16 cellular contexts compared by ENCODE assay signal in genomic region chr7:30428586-30429530, GRCh38. TPM values are rescaled to one million over a fixed set of nuclear protein-coding genes. Genes with fewer than 3 reads are reported as not detected.
DNase-seq lines count a peak whose midpoint lies in the region; ATAC-seq and TF ChIP-seq lines count a peak whose summit lies in the region.
"Had no signal": no experiment of that assay in that cellular context is flagged by ENCODE, and none has a peak within 500 bp of the region (broad histone marks: within the 10 kb centered on the region; RNA-seq: fewer than 3 reads in every experiment).

No MANE protein-coding gene starts in this region.

- H4K20me1 ChIP-seq in mammary epithelial cell (ENCODE audit: insufficient read depth, low read length): no peaks in the 10 kb centered on the region

- TF ChIP-seq POLR2A in breast epithelium (IDR thresholded peaks at IDR 0.05): no peak
- TF ChIP-seq POLR2A in transverse colon (IDR thresholded peaks at IDR 0.05): peak; percentile 12

- H3K9me3 ChIP-seq in breast epithelium: no peaks in the 10 kb centered on the region
- no peaks in the 10 kb centered on the region for H3K9me3 ChIP-seq in mammary epithelial cell (replicated peaks; ENCODE audit: insufficient read depth, low read length)
- H3K9me3 ChIP-seq in transverse colon: no peaks in the 10 kb centered on the region
- no peaks in the 10 kb centered on the region for H3K9me3 ChIP-seq in Caco-2
- H3K9me3 ChIP-seq: tibial artery had no signal

- H3K4me3 ChIP-seq in breast epithelium (no peak overlapping the region), mammary epithelial cell (replicated peaks in 1 of 3; ENCODE audit: insufficient read depth in 1 of 3, low read depth in 2 of 3, low read length in 3 of 3) (no peak overlapping the region), transverse colon (no peak overlapping the region), Caco-2 (ENCODE audit: low read depth, low read length) (no peak overlapping the region)
- H3K4me3 ChIP-seq: neural progenitor cell, tibial artery had no signal

- H3K27me3 ChIP-seq in breast epithelium (no peaks in the 10 kb centered on the region), mammary epithelial cell (ENCODE audit: insufficient read depth, low read length) (no peaks in the 10 kb centered on the region), transverse colon (no peaks in the 10 kb centered on the region), Caco-2 (replicated peaks; ENCODE audit: control insufficient read depth, insufficient read depth, low read length) (no peaks in the 10 kb centered on the region)
- H3K27me3 ChIP-seq: neural progenitor cell, tibial artery had no signal

- no peak for DNase-seq in breast epithelium (ENCODE audit: low spot score in 2 of 2)
- no peak for DNase-seq in mammary epithelial cell
- DNase-seq in SKM-1 treated with dmso at 0.1 percent for 144 hours (lab: John Stamatoyannopoulos, UW; ENCODE audit: unreplicated experiment): peak; percentile 96
- DNase-seq in mesenteric fat pad (ENCODE audit: low spot score): peak; percentile 37
- peak; percentile 79 for DNase-seq in transverse colon
- DNase-seq in Caco-2: no peak
- DNase-seq: activated naive CD8-positive, alpha-beta T cell treated with anti-CD3 and anti-CD28 coated beads for 36 hours; DND-41; NCI-H1417 treated with DMSO at 0.1 percent for 48 hours; SHP77 treated with DMSO at 0.1 percent for 48 hours; tibial artery; WERI-Rb-1 had no signal

- peaks cover 4 to 21% of the 10 kb centered on the region in 2 donors for H3K4me1 ChIP-seq in breast epithelium
- no peaks in the 10 kb centered on the region for H3K4me1 ChIP-seq in mammary epithelial cell (ENCODE audit: insufficient read depth, low read length)
- H3K4me1 ChIP-seq in transverse colon: peaks cover 27 to 60% (median 50%) of the 10 kb centered on the region in 4 donors
- no peaks in the 10 kb centered on the region for H3K4me1 ChIP-seq in Caco-2

- H3K4me2 ChIP-seq in mammary epithelial cell (ENCODE audit: insufficient read depth, low read depth, low read length): no peak overlapping the region
- H3K4me2 ChIP-seq: neural progenitor cell had no signal

- no peaks in the 10 kb centered on the region for H3K4me1 Mint-ChIP-seq in Caco-2 (ENCODE audit: low read depth, unreplicated experiment)
- H3K4me1 Mint-ChIP-seq: activated naive CD8-positive, alpha-beta T cell treated with anti-CD3 and anti-CD28 coated beads for 36 hours; central memory CD8-positive, alpha-beta T cell had no signal

- in situ Hi-C loops in mammary epithelial cell (cut with MboI; ENCODE audit: low sequenced_read_pairs in 2 of 2): no loop called here
- in situ Hi-C loops in transverse colon (cut with MboI; ENCODE audit: low pct_ligation_motif_present in 1 of 4, low pct_unique_long_range_greater_than_20kb in 1 of 4, low sequenced_read_pairs in 3 of 4): no loop called here

- intact Hi-C loops in breast epithelium (cut with DNase I; ENCODE audit: low total_unique reads): no loop called here
- intact Hi-C loops in mammary epithelial cell (cut with micrococcal nuclease): no loop called here
- intact Hi-C loops in transverse colon (cut with DNase I; ENCODE audit: low total_unique reads): no loop called here
- intact Hi-C loops in Caco-2 (cut with micrococcal nuclease; ENCODE audit: unreplicated experiment): no loop called here

- dilution Hi-C loops in mammary epithelial cell (cut with HindIII; ENCODE audit: low sequenced_read_pairs): no loop called here

- no peak for TF ChIP-seq CTCF in breast epithelium (IDR thresholded peaks at IDR 0.05)
- no peak for TF ChIP-seq CTCF in mammary epithelial cell (conservative IDR thresholded peaks at IDR 0.05 in 1 of 2, IDR thresholded peaks at IDR 0.05 in 1 of 2; ENCODE audit: extremely low read depth in 1 of 2, insufficient read depth in 1 of 2, low read depth in 1 of 2, low read length in 2 of 2)
- no peak for TF ChIP-seq CTCF in transverse colon (IDR thresholded peaks at IDR 0.05)
- no peak for TF ChIP-seq CTCF in Caco-2 (IDR thresholded peaks at IDR 0.05; ENCODE audit: insufficient read depth in 1 of 2, low read depth in 1 of 2, low read length in 1 of 2, severe bottlenecking in 1 of 2, unreplicated experiment in 1 of 2)

- BruUV-seq in mammary epithelial cell (replicated peaks; lab: Mats Ljungman, UMichigan): no TSS peak
- BruUV-seq in Caco-2 (replicated peaks; lab: Mats Ljungman, UMichigan): no TSS peak

- H3K79me2 ChIP-seq in mammary epithelial cell (ENCODE audit: insufficient read depth, low read length): no peaks in the 10 kb centered on the region

- H3K4me3 Mint-ChIP-seq in Caco-2 (ENCODE audit: unreplicated experiment): no peak overlapping the region
- H3K4me3 Mint-ChIP-seq: activated naive CD8-positive, alpha-beta T cell treated with anti-CD3 and anti-CD28 coated beads for 36 hours; central memory CD8-positive, alpha-beta T cell; neural progenitor cell had no signal

- no peak overlapping the region for H2AFZ ChIP-seq in mammary epithelial cell (ENCODE audit: low read depth, low read length)
- H2AFZ ChIP-seq: neural progenitor cell had no signal

- no peaks in the 10 kb centered on the region for H3K27me3 Mint-ChIP-seq in Caco-2 (ENCODE audit: insufficient read depth, unreplicated experiment)
- H3K27me3 Mint-ChIP-seq: activated naive CD8-positive, alpha-beta T cell treated with anti-CD3 and anti-CD28 coated beads for 36 hours; central memory CD8-positive, alpha-beta T cell had no signal

- no peak overlapping the region for H3K27ac Mint-ChIP-seq in Caco-2 (ENCODE audit: unreplicated experiment)
- H3K27ac Mint-ChIP-seq: activated naive CD8-positive, alpha-beta T cell treated with anti-CD3 and anti-CD28 coated beads for 36 hours; neural progenitor cell had no signal

- no peaks in the 10 kb centered on the region for H3K36me3 Mint-ChIP-seq in Caco-2 (ENCODE audit: insufficient read depth, unreplicated experiment)

- ATAC-seq in GM21367 (IDR thresholded peaks at IDR 0.05; ENCODE audit: unreplicated experiment) (no peak), GM19463 (IDR thresholded peaks at IDR 0.05; ENCODE audit: unreplicated experiment) (no peak)

- POLR2A ChIA-PET in Caco-2 (lab: Charles Lee): no interaction called here

- H3K27ac ChIP-seq in breast epithelium (peak overlapping the region; percentile 63 to 86), mammary epithelial cell (ENCODE audit: insufficient read depth, low read depth, low read length) (no peak overlapping the region), transverse colon (peak overlapping the region; percentile 78 to 89 (median 82))
- H3K27ac ChIP-seq: neural progenitor cell, tibial artery, WERI-Rb-1 had no signal

- 94% methylated on average over 9 of the region's 9 CpGs for WGBS in mammary epithelial cell (ENCODE audit: low coverage, missing lambda C conversion rate)
- 52 to 62% methylated on average over 7 to 9 of the region's 9 CpGs for WGBS in transverse colon (ENCODE audit: low coverage in 1 of 2), 2 donors

- TF ChIP-seq EP300 in transverse colon (IDR thresholded peaks at IDR 0.05; ENCODE audit: low read depth): no peak

- H3K36me3 ChIP-seq in breast epithelium: no peaks in the 10 kb centered on the region
- peaks cover 4% of the 10 kb centered on the region for H3K36me3 ChIP-seq in mammary epithelial cell (ENCODE audit: insufficient read depth, low read length)
- H3K36me3 ChIP-seq in transverse colon: no peaks in the 10 kb centered on the region
- no peaks in the 10 kb centered on the region for H3K36me3 ChIP-seq in Caco-2 (ENCODE audit: control insufficient read depth, insufficient read depth, low read length)
- H3K36me3 ChIP-seq: neural progenitor cell, WERI-Rb-1 had no signal

- CTCF ChIA-PET in mammary epithelial cell (lab: Charles Lee; ENCODE audit: low non-redundant PET): no interaction called here
- CTCF ChIA-PET in Caco-2 (lab: Charles Lee): no interaction called here

- H3K9me3 Mint-ChIP-seq in Caco-2 (ENCODE audit: unreplicated experiment): no peaks in the 10 kb centered on the region
- H3K9me3 Mint-ChIP-seq: activated naive CD8-positive, alpha-beta T cell treated with anti-CD3 and anti-CD28 coated beads for 36 hours; central memory CD8-positive, alpha-beta T cell; neural progenitor cell had no signal

- H3K9ac ChIP-seq in mammary epithelial cell (ENCODE audit: insufficient read depth, low read length): no peak overlapping the region
- H3K9ac ChIP-seq: neural progenitor cell had no signal

RNA-seq across cellular contexts. Expression of gene NOD1, which starts 49.7 kb away (rescaled TPM):
- 10 to 100 TPM; 11.2 to 34.4 (median 21.4) TPM for total RNA-seq in breast epithelium
- total RNA-seq in mammary epithelial cell: 1 to 10 TPM; 6.0 to 9.7 TPM
- polyA plus RNA-seq in mammary epithelial cell: 3.7 TPM
- 4.0 TPM for polyA minus RNA-seq in mammary epithelial cell
- 41.8 TPM for total RNA-seq in mesenteric fat pad
- 10 to 100 TPM; 12.4 to 18.3 (median 15.6) TPM for total RNA-seq in transverse colon
- total RNA-seq in Caco-2 (2022): 5.4 and 7.0 TPM in 2 replicates

Comparison
In these comparisons a context has a peak if more than half of its experiments do, and no peak if none do; other contexts are left out.
1. DNase-seq: peak in SKM-1 treated with dmso at 0.1 percent for 144 hours (single experiment), mesenteric fat pad (single experiment) and transverse colon (single experiment); none in breast epithelium (0 of 2), mammary epithelial cell (single experiment) and Caco-2 (0 of 2).